18 cellular contexts compared by ENCODE assay signal in genomic region chr21:44893948-44894656, GRCh38. TPM values are rescaled to one million over a fixed set of nuclear protein-coding genes. Genes with fewer than 3 reads are reported as not detected.
A peak's percentile ranks its signal among the peaks of the same experiment; 100 is the strongest.
DNase-seq lines count a peak whose midpoint lies in the region; ATAC-seq lines count a peak whose summit lies in the region.
"Had no signal": no experiment of that assay in that cellular context is flagged by ENCODE, and none has a peak within 500 bp of the region (broad histone marks: within the 10 kb centered on the region; RNA-seq: fewer than 3 reads in every experiment).

No MANE protein-coding gene starts in this region.

- H3K27ac Mint-ChIP-seq in activated CD4-positive, alpha-beta memory T cell treated with anti-CD3 and anti-CD28 coated beads, Interleukin-2, amount 10 ng/mL, durations not matched to agents 7 days and 5 days, result peak overlapping the region; percentile 36
- peak overlapping the region; percentile 0 to 74 for H3K27ac Mint-ChIP-seq in stimulated activated naive CD8-positive, alpha-beta T cell treated with anti-CD3 and anti-CD28 coated beads, Interleukin-15, amount 100 ng/mL, for 72 hours

- ATAC-seq in Right ventricle myocardium superior (ENCODE audit: poor library complexity), result no peak
- no peak for ATAC-seq in left cardiac atrium
- peak; percentile 64 for ATAC-seq in left lobe of liver
- no peak for ATAC-seq in stimulated activated naive CD8-positive, alpha-beta T cell treated with anti-CD3 and anti-CD28 coated beads, Interleukin-15, amount 100 ng/mL, for 72 hours

- H3K4me3 Mint-ChIP-seq in activated CD4-positive, alpha-beta memory T cell treated with anti-CD3 and anti-CD28 coated beads, Interleukin-2, amount 10 ng/mL, durations not matched to agents 7 days and 5 days, result no peak overlapping the region
- no peak overlapping the region for H3K4me3 Mint-ChIP-seq in stimulated activated naive CD8-positive, alpha-beta T cell treated with anti-CD3 and anti-CD28 coated beads, Interleukin-15, amount 100 ng/mL, for 72 hours
- H3K4me3 Mint-ChIP-seq: neural crest cell had no signal

- peaks cover 20% of the 10 kb centered on the region for H3K4me1 Mint-ChIP-seq in activated CD4-positive, alpha-beta memory T cell treated with anti-CD3 and anti-CD28 coated beads, Interleukin-2, amount 10 ng/mL, durations not matched to agents 7 days and 5 days
- peaks cover 23% of the 10 kb centered on the region for H3K4me1 Mint-ChIP-seq in stimulated activated naive CD8-positive, alpha-beta T cell treated with anti-CD3 and anti-CD28 coated beads, Interleukin-15, amount 100 ng/mL, for 72 hours
- H3K4me1 Mint-ChIP-seq: neural crest cell had no signal

- DNase-seq in Right ventricle myocardium superior (peak; percentile 10), left cardiac atrium (no peak), left lobe of liver (ENCODE audit: low spot score) (no peak), C1 segment of cervical spinal cord (lab: John Stamatoyannopoulos, UW) (no peak)
- DNase-seq in activated CD4-positive, alpha-beta memory T cell treated with anti-CD3 and anti-CD28 coated beads, Interleukin-2, amount 10 ng/mL, durations not matched to agents 7 days and 5 days, result no peak
- no peak for DNase-seq in stimulated activated naive CD8-positive, alpha-beta T cell treated with anti-CD3 and anti-CD28 coated beads, Interleukin-15, amount 100 ng/mL, for 72 hours
- DNase-seq in stimulated activated CD4-positive, alpha-beta T cell treated with anti-CD3 and anti-CD28 coated beads, Interleukin-4, amount 100 ng/mL, for 1 hour, result no peak
- DNase-seq: DMS79 treated with DMSO at 0.1 percent for 48 hours; mesendoderm; MM.1S; NCI-H1694 treated with DMSO at 0.1 percent for 48 hours; NCI-H226; NK-92 treated with Interleukin-12 subunit alpha and Interleukin-12 subunit beta, amount 100 ng/mL, for 24 hours; retina; substantia nigra; WERI-Rb-1 had no signal

- H3K27me3 Mint-ChIP-seq in activated CD4-positive, alpha-beta memory T cell treated with anti-CD3 and anti-CD28 coated beads, Interleukin-2, amount 10 ng/mL, durations not matched to agents 7 days and 5 days, result no peaks in the 10 kb centered on the region
- no peaks in the 10 kb centered on the region for H3K27me3 Mint-ChIP-seq in stimulated activated naive CD8-positive, alpha-beta T cell treated with anti-CD3 and anti-CD28 coated beads, Interleukin-15, amount 100 ng/mL, for 72 hours

- intact Hi-C loops in Right ventricle myocardium superior (cut with DNase I) (loop anchor here (2.0 to 5.0 kb wide), 2 partner anchors 39 to 243 kb away; no protein-coding TSS in a partner anchor), left cardiac atrium (cut with DNase I) (loop anchor here in 1 of 2 donors (5.0 kb wide), 2 partner anchors 43 to 243 kb away; no protein-coding TSS in a partner anchor)

- H3K36me3 Mint-ChIP-seq in activated CD4-positive, alpha-beta memory T cell treated with anti-CD3 and anti-CD28 coated beads, Interleukin-2, amount 10 ng/mL, durations not matched to agents 7 days and 5 days (ENCODE audit: low read depth), result peaks cover 63% of the 10 kb centered on the region

- POLR2A ChIA-PET in activated CD4-positive, alpha-beta memory T cell treated with anti-CD3 and anti-CD28 coated beads, Interleukin-2, amount 10 ng/mL, durations not matched to agents 7 days and 5 days (lab: Charles Lee), result interaction anchor here (1.0 to 5.3 kb wide), 9 partner anchors 10 to 50 kb away, joined by 3 to 38 read pairs (median 8); partner anchors contain the start of gene PTTG1IP

- CTCF ChIA-PET in activated CD4-positive, alpha-beta memory T cell treated with anti-CD3 and anti-CD28 coated beads, Interleukin-2, amount 10 ng/mL, durations not matched to agents 7 days and 5 days (lab: Charles Lee), result interaction anchor here (1.0 to 3.4 kb wide), 7 partner anchors 8 to 37 kb away, joined by 3 to 30 read pairs (median 4); partner anchors contain the start of gene PTTG1IP

- no peaks in the 10 kb centered on the region for H3K9me3 Mint-ChIP-seq in activated CD4-positive, alpha-beta memory T cell treated with anti-CD3 and anti-CD28 coated beads, Interleukin-2, amount 10 ng/mL, durations not matched to agents 7 days and 5 days
- H3K9me3 Mint-ChIP-seq in stimulated activated naive CD8-positive, alpha-beta T cell treated with anti-CD3 and anti-CD28 coated beads, Interleukin-15, amount 100 ng/mL, for 72 hours, result no peaks in the 10 kb centered on the region
- H3K9me3 Mint-ChIP-seq: neural crest cell had no signal

RNA-seq across cellular contexts. Expression of gene PTTG1IP, which starts 20.6 kb away (rescaled TPM):
- total RNA-seq in Right ventricle myocardium superior, result 133 TPM
- total RNA-seq in left cardiac atrium, result 100 to 1,000 TPM; 181 to 195 TPM
- total RNA-seq in activated CD4-positive, alpha-beta memory T cell treated with anti-CD3 and anti-CD28 coated beads, Interleukin-2, amount 10 ng/mL, durations not matched to agents 7 days and 5 days, result 10 to 100 TPM; 80.3 to 82.6 TPM
- total RNA-seq in left lobe of liver, result 73.9 TPM

RNA-seq across cellular contexts. Expression of gene ITGB2, which starts 26.6 kb away (rescaled TPM):
- total RNA-seq in Right ventricle myocardium superior, result 23.8 TPM
- 10 to 100 TPM; 31.5 to 70.7 TPM for total RNA-seq in left cardiac atrium
- 100 to 1,000 TPM; 631 to 642 TPM for total RNA-seq in activated CD4-positive, alpha-beta memory T cell treated with anti-CD3 and anti-CD28 coated beads, Interleukin-2, amount 10 ng/mL, durations not matched to agents 7 days and 5 days
- total RNA-seq in left lobe of liver, result 13.6 TPM
- total RNA-seq: RPMI7951 had no signal

RNA-seq across cellular contexts. Expression of gene SLX9, which starts 45.7 kb away (rescaled TPM):
- total RNA-seq in Right ventricle myocardium superior, result 77.4 TPM
- total RNA-seq in left cardiac atrium, result 10 to 100 TPM; 26.1 to 28.6 TPM
- total RNA-seq in activated CD4-positive, alpha-beta memory T cell treated with anti-CD3 and anti-CD28 coated beads, Interleukin-2, amount 10 ng/mL, durations not matched to agents 7 days and 5 days, result 10 to 100 TPM; 42.4 to 47.0 TPM
- 19.1 TPM for total RNA-seq in left lobe of liver

Comparison
In these comparisons a context has a peak if more than half of its experiments do, and no peak if none do; other contexts are left out.
1. RNA of gene ITGB2, which starts 26.6 kb away (total RNA-seq): 631 to 642 TPM in activated CD4-positive, alpha-beta memory T cell treated with anti-CD3 and anti-CD28 coated beads, Interleukin-2, amount 10 ng/mL, durations not matched to agents 7 days and 5 days; 31.5 to 70.7 TPM in left cardiac atrium, 23.8 TPM in Right ventricle myocardium superior (single experiment) and 13.6 TPM in left lobe of liver (single experiment); every median in the first group is over 4 times any median in the second.